ENCODE assay signal across 27 cellular contexts in the genomic region with DNA sequence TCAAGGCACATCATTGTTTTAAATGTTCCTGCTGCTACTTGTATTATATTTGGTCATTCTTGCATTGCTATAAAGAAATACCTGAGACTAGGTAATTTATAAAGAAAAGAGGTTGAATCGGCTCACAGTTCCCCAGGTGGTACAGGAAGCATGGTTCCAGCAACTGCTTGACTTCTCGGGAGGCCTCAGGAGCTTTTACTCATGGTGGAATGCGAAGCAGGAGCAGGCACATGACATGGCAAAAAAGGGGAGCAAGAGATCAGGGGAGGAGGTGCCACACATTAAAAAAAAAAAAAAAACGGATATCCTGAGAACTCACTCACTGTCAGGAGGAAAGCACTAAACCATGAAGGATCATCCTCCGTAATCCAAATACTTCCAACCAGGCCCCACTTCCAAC.
"Had no signal": no experiment of that assay in that cellular context is flagged by ENCODE, and none has a peak within 500 bp of the region (broad histone marks: within the 10 kb centered on the region; RNA-seq: fewer than 3 reads in every experiment).

No MANE protein-coding gene starts in this region.

- FAIRE-seq: HepG2, K562, RCC 7860 had no signal

- H3K36me3 Mint-ChIP-seq: IgD-negative memory B cell had no signal

- DNase-seq: Kasumi-1, MG63, NCI-H1092, NCI-H1105 treated with DMSO at 0.1 percent for 48 hours, NCI-H1417 treated with DMSO at 0.1 percent for 48 hours, NCI-H146, NCI-H1694 treated with DMSO at 0.1 percent for 48 hours, NCI-H1930, NCI-H2081, NCI-H2107, NCI-H2171, NCI-H226, NCI-H446, NCI-H510A, NCI-H524 treated with DMSO at 0.1 percent for 48 hours, NCI-H69, NCI-H774, Right ventricle myocardium superior, RPMI8226, SIG-M5 had no signal

- H3K9me3 ChIP-seq: MG63, SJSA1 had no signal

- H3K27me3 Mint-ChIP-seq: IgD-negative memory B cell had no signal

- H3K27me3 ChIP-seq: MG63, SJSA1 had no signal

- ATAC-seq: HepG2, K562 had no signal

- H3K9ac ChIP-seq: KMS-11 had no signal

- H3K4me1 Mint-ChIP-seq: IgD-negative memory B cell had no signal

- H3K4me2 ChIP-seq: KMS-11 had no signal

- H3K4me3 ChIP-seq: K562, MG63, SJSA1, SK-N-MC had no signal

- H3K36me3 ChIP-seq: MG63, SJSA1 had no signal

- H3K4me1 ChIP-seq: SJSA1 had no signal

- H3K27ac Mint-ChIP-seq: IgD-negative memory B cell had no signal

- H3K27ac ChIP-seq: KMS-11, SJSA1, SK-N-MC had no signal
